2 cellular contexts compared by ENCODE assay signal in genomic region chr5:168423478-168423877, GRCh38.
TF ChIP-seq lines count a peak whose summit lies in the region.

No MANE protein-coding gene starts in this region.

TF ChIP-seq in IMR-90, 13 proteins besides CTCF, POLR2A, EP300 and RAD21:
- TF ChIP-seq CEBPB (IDR thresholded peaks at IDR 0.05; ENCODE audit: low read depth, low read length): no peak
- TF ChIP-seq MAFK (IDR thresholded peaks at IDR 0.05; ENCODE audit: low read depth, low read length): no peak
- no peak for TF ChIP-seq RCOR1 (IDR thresholded peaks at IDR 0.05; ENCODE audit: insufficient replicate concordance, low read length)
- TF ChIP-seq BHLHE40 (IDR thresholded peaks at IDR 0.05; ENCODE audit: low read depth, low read length): no peak
- no peak for TF ChIP-seq MXI1 (IDR thresholded peaks at IDR 0.05; ENCODE audit: borderline replicate concordance, low read depth, low read length)
- TF ChIP-seq SMC3 (IDR thresholded peaks at IDR 0.05; ENCODE audit: low read depth, low read length): no peak
- TF ChIP-seq FOS (IDR thresholded peaks at IDR 0.05; ENCODE audit: low read depth, low read length): no peak
- no peak for TF ChIP-seq ELK1 (IDR thresholded peaks at IDR 0.05; ENCODE audit: borderline replicate concordance, low read depth, low read length)
- no peak for TF ChIP-seq MAZ (IDR thresholded peaks at IDR 0.05; ENCODE audit: borderline replicate concordance, low read depth, low read length)
- no peak for TF ChIP-seq USF2 (IDR thresholded peaks at IDR 0.05; ENCODE audit: low read depth, low read length)
- TF ChIP-seq RFX5 (IDR thresholded peaks at IDR 0.05; ENCODE audit: low read depth, low read length): no peak
- no peak for TF ChIP-seq CHD1 (IDR thresholded peaks at IDR 0.05; ENCODE audit: low read depth, low read length)
- no peak for TF ChIP-seq NFE2L2 (IDR thresholded peaks at IDR 0.05; ENCODE audit: low read depth, low read length)

TF ChIP-seq in HepG2, 621 proteins besides CTCF, POLR2A, EP300 and RAD21:
- TF ChIP-seq ZNF687 (CRISPR knock-in tag; IDR thresholded peaks at IDR 0.05) (peak; percentile 35; the same call in 1 of the 2 replicates), THAP8 (CRISPR knock-in tag; IDR thresholded peaks at IDR 0.05; ENCODE audit: borderline replicate concordance) (no peak)
